In the genomic region with DNA sequence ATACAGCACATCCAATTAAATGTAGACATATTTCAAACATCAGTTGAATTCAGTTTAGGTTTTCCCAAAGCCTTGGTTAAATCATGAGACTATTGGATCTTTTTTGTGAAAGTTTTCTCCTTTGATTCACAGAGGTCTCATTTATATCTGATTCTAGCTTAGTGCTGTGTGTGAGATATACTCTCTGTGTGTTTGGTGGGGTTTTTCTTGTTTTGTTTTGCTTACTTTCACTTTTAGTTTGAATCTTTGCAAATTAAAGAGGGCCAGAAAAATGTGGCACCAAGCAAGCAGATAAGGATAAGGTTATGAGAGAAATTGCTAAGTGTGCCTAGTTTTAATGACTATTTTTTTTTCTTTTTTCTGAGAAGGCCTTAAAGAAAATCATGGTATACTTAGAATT, we compare ENCODE assay signal across 1 cellular context.
TF ChIP-seq lines count a peak whose summit lies in the region.

No MANE protein-coding gene starts in this region.

TF ChIP-seq in IMR-90, 13 proteins besides CTCF, POLR2A, EP300 and RAD21:
- TF ChIP-seq MAZ (IDR thresholded peaks at IDR 0.05; ENCODE audit: borderline replicate concordance, low read depth, low read length) (no peak), BHLHE40 (IDR thresholded peaks at IDR 0.05; ENCODE audit: low read depth, low read length) (no peak), MAFK (IDR thresholded peaks at IDR 0.05; ENCODE audit: low read depth, low read length) (no peak), RCOR1 (IDR thresholded peaks at IDR 0.05; ENCODE audit: insufficient replicate concordance, low read length) (no peak), CEBPB (IDR thresholded peaks at IDR 0.05; ENCODE audit: low read depth, low read length) (no peak), CHD1 (IDR thresholded peaks at IDR 0.05; ENCODE audit: low read depth, low read length) (no peak)
